In the genomic region with DNA sequence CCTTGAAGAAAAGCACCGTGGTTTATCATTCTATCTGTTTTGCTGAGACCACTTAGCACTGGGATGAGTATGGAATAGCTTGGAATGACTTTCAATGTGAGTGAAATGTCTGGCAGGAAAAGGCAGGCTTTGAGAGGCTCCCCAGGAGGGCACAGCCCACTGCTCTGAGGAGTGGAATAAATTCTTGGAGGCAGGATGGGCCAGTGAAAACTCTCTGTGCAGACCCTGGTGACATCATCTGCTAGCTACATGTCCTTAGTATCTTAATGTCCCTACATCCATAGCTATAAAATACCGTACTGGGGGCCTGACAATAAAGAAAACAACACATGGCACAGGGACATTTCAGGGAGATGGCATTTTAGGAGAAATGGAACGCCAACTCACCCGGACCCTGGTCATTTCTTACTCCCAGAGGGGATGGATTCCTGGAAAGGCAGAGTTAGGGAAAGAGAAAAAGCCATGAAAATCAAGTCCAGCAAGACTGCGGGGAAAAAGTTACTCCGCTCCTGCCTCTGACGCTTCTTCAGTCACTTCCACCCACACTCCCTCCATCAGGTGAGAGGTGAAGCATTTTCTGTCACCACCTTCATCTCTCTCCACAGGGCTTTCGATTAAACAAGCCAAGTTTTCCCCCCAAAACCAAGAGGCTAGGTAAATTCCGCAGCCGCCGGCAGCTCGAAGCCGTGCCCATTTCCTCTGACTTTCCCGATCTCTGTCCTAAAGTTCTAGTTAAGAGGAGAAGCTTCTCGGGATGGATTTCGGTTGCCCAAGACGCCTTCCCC, we compare ENCODE assay signal across 8 cellular contexts. TPM values are rescaled to one million over a fixed set of nuclear protein-coding genes. Genes with fewer than 3 reads are reported as not detected.
A peak's percentile ranks its signal among the peaks of the same experiment; 100 is the strongest.
DNase-seq lines count a peak whose midpoint lies in the region; ATAC-seq and TF ChIP-seq lines count a peak whose summit lies in the region.

No MANE protein-coding gene starts in this region.

- H3K4me1 ChIP-seq in ES-I3 (ENCODE audit: insufficient read depth, low read length), result peaks cover 3% of the 10 kb centered on the region; the same call in 1 of the 2 replicates

- H3K36me3 Mint-ChIP-seq in T-cell, result peaks cover 5% of the 10 kb centered on the region

- peaks cover 0 to 3% (median 2%) of the 10 kb centered on the region in 3 donors for H3K9me3 Mint-ChIP-seq in T-cell

- H3K9ac ChIP-seq in ES-I3 (ENCODE audit: low read depth, low read length), result peak overlapping the region; percentile 79

- POLR2A ChIA-PET in T-cell (lab: Charles Lee), result no interaction called here

- H3K27me3 Mint-ChIP-seq in T-cell, result no peaks in the 10 kb centered on the region

- H3K9me3 ChIP-seq in ES-I3 (ENCODE audit: control insufficient read depth, insufficient read depth, low read length), result no peaks in the 10 kb centered on the region

- peak overlapping the region; percentile 66 to 69 for H3K4me3 ChIP-seq in foreskin fibroblast (ENCODE audit: low read depth in 1 of 2, low read length in 2 of 2)

- ATAC-seq in T-cell (replicated peaks in 1 of 4) (peak in 1 of 4 experiments; percentile 17), sciatic nerve (peak; percentile 8), GM21515 (IDR thresholded peaks at IDR 0.05; ENCODE audit: unreplicated experiment) (no peak), HG03045 (IDR thresholded peaks at IDR 0.05; ENCODE audit: unreplicated experiment) (no peak)

- CTCF ChIA-PET in T-cell (lab: Charles Lee), result interaction anchor here (0.6 to 0.7 kb wide), 4 partner anchors 113 to 639 kb away, joined by 3 read pairs; no protein-coding TSS in a partner anchor

- peaks cover 55 to 60% (median 57%) of the 10 kb centered on the region in 3 donors for H3K4me1 Mint-ChIP-seq in T-cell

- intact Hi-C loops in sciatic nerve (cut with DNase I), result no loop called here

- DNase-seq in T-cell, result peak in 4 of 34 experiments; percentile 0 to 12 (median 8)
- DNase-seq in foreskin fibroblast, result peak; percentile 21 to 26
- no peak for DNase-seq in sciatic nerve (ENCODE audit: low spot score)
- DNase-seq in NCI-H2029 treated with DMSO at 0.1 percent for 48 hours (lab: John Stamatoyannopoulos, UW), result no peak
- DNase-seq in NK-92 treated with Interleukin-12 subunit alpha and Interleukin-12 subunit beta, amount 100 ng/mL, for 24 hours (lab: John Stamatoyannopoulos, UW), result no peak

- peaks cover 8% of the 10 kb centered on the region; the same call in 1 of the 2 replicates for H3K36me3 ChIP-seq in ES-I3 (ENCODE audit: insufficient read depth, low read length)

- no peak for TF ChIP-seq CTCF in foreskin fibroblast (IDR thresholded peaks at IDR 0.05; ENCODE audit: low read depth, low read length)

- peak overlapping the region; percentile 55 to 88 (median 81) for H3K4me3 Mint-ChIP-seq in T-cell

- H3K27ac Mint-ChIP-seq in T-cell, result peak overlapping the region; percentile 58 to 83

RNA-seq across cellular contexts. Expression of a gene that starts 1.0 kb away (rescaled TPM):
- total RNA-seq in T-cell, result 1 to 10 TPM; 1.6 to 6.4 (median 4.9) TPM
- total RNA-seq in sciatic nerve, result 6.2 TPM

RNA-seq across cellular contexts. Expression of a gene that starts 32.8 kb away (rescaled TPM):
- total RNA-seq in T-cell (10 to 100 TPM in 2 of 5 donors, 1 to 10 TPM in 3; 2.3 to 11.9 (median 9.0) TPM), sciatic nerve (3.8 TPM)

Comparison
In these comparisons a context has a peak if more than half of its experiments do, and no peak if none do; other contexts are left out.
1. DNase-seq: peak in foreskin fibroblast (2 of 2); none in sciatic nerve (single experiment), NCI-H2029 treated with DMSO at 0.1 percent for 48 hours (single experiment) and NK-92 treated with Interleukin-12 subunit alpha and Interleukin-12 subunit beta, amount 100 ng/mL, for 24 hours (single experiment).